ENCODE assay signal across 25 cellular contexts in genomic region chr13:23449386-23450162, GRCh38. TPM values are rescaled to one million over a fixed set of nuclear protein-coding genes. Genes with fewer than 3 reads are reported as not detected.
DNase-seq lines count a peak whose midpoint lies in the region; TF ChIP-seq lines count a peak whose summit lies in the region.
"Had no signal": no experiment of that assay in that cellular context is flagged by ENCODE, and none has a peak within 500 bp of the region (broad histone marks: within the 10 kb centered on the region; RNA-seq: fewer than 3 reads in every experiment).

No MANE protein-coding gene starts in this region.

- no peak overlapping the region for H3K23ac ChIP-seq in H9 (ENCODE audit: insufficient read length, low read depth, low read length)

- no peak for TF ChIP-seq CTCF in H9 (conservative IDR thresholded peaks at IDR 0.05)
- TF ChIP-seq CTCF in osteocyte (IDR thresholded peaks at IDR 0.05), result no peak

- no peak overlapping the region for H3K56ac ChIP-seq in H9 (ENCODE audit: insufficient read length, low read depth, low read length)

- H3K4me3 ChIP-seq in NT2/D1 (ENCODE audit: insufficient read length, low read depth) (no peak overlapping the region), iPS-18a (ENCODE audit: low read length) (peak overlapping the region; percentile 22)
- H3K4me3 ChIP-seq: adrenal gland, breast epithelium, esophagus squamous epithelium, SK-N-MC had no signal

- H3K27me3 ChIP-seq in H9 (ENCODE audit: insufficient read depth, low read length), result no peaks in the 10 kb centered on the region
- no peaks in the 10 kb centered on the region for H3K27me3 ChIP-seq in NT2/D1 (ENCODE audit: insufficient read depth, insufficient read length)
- no peaks in the 10 kb centered on the region for H3K27me3 ChIP-seq in iPS-18a (ENCODE audit: control insufficient read depth, insufficient read depth, low read length)
- H3K27me3 ChIP-seq: adrenal gland, breast epithelium, esophagus squamous epithelium had no signal

- H3K36me3 ChIP-seq in NT2/D1 (ENCODE audit: insufficient read depth, insufficient read length, low read length), result no peaks in the 10 kb centered on the region
- H3K36me3 ChIP-seq in iPS-18a (ENCODE audit: control insufficient read depth, low read depth, low read length), result no peaks in the 10 kb centered on the region
- H3K36me3 ChIP-seq: adrenal gland, breast epithelium, esophagus squamous epithelium had no signal

- DNase-seq in H9 (no peak), NT2/D1 (ENCODE audit: low read depth, low spot score) (peak; percentile 82), osteocyte (ENCODE audit: extremely low spot score, unreplicated experiment) (peak; percentile 21), cortex of kidney (lab: John Stamatoyannopoulos, UW) (no peak), NCI-H2171 treated with DMSO at 0.1 percent for 48 hours (lab: John Stamatoyannopoulos, UW) (no peak)
- no peak for DNase-seq in activated effector memory CD4-positive, alpha-beta T cell treated with anti-CD3 and anti-CD28 coated beads, Interleukin-2, amount 50 U/mL, for 16 hours
- no peak for DNase-seq in activated effector memory CD4-positive, alpha-beta T cell treated with Interleukin-2 at 50 U/mL for 16 hours
- DNase-seq: activated CD4-positive, alpha-beta T cell treated with anti-CD3 and anti-CD28 coated beads for 36 hours; activated naive CD4-positive, alpha-beta T cell; activated T-cell treated with anti-CD3 and anti-CD28 coated beads, Interleukin-2, amount 50 U/mL, for 24 hours; adrenal gland; Calu3; esophagus squamous epithelium; hippocampal formation; left cardiac atrium; NCI-H2081; right cardiac atrium; stimulated activated naive CD8-positive, alpha-beta T cell treated with anti-CD3 and anti-CD28 coated beads, Interleukin-15, Interleukin-2, amounts not matched to agents 100 U/mL and 50 U/mL, for 24 hours had no signal

- H3K23me2 ChIP-seq in H9 (ENCODE audit: insufficient read length, low read depth, low read length, poor library complexity, severe bottlenecking), result peaks cover 3% of the 10 kb centered on the region

- H3K79me2 ChIP-seq in H9 (ENCODE audit: insufficient read depth, low read length), result no peaks in the 10 kb centered on the region

- no peak overlapping the region for H3K4ac ChIP-seq in H9 (ENCODE audit: low read depth, low read length)

- no peak overlapping the region for H2AK5ac ChIP-seq in H9 (ENCODE audit: insufficient read length, low read length)

- no peak overlapping the region for H2BK12ac ChIP-seq in H9 (ENCODE audit: insufficient read length, low read depth, low read length)

- H4K8ac ChIP-seq in H9 (replicated peaks; ENCODE audit: insufficient read length, low read depth, low read length), result no peak overlapping the region

- H2BK15ac ChIP-seq in H9 (ENCODE audit: low read depth, low read length), result no peak overlapping the region

- WGBS in H9 (ENCODE audit: extremely low coverage, insufficient read length, low lambda C conversion rate), result no CpG with 5 or more reads among the region's 5 CpGs

- H3K9me3 ChIP-seq in H9 (ENCODE audit: control insufficient read depth, low read depth, low read length) (no peaks in the 10 kb centered on the region), NT2/D1 (ENCODE audit: insufficient read depth, low read length) (peaks cover 11% of the 10 kb centered on the region), iPS-18a (ENCODE audit: control insufficient read depth, low read depth, low read length) (no peaks in the 10 kb centered on the region)
- H3K9me3 ChIP-seq: adrenal gland, breast epithelium, esophagus squamous epithelium had no signal

- H4K5ac ChIP-seq in H9 (ENCODE audit: insufficient read length, low read depth, low read length), result no peak overlapping the region

- peak overlapping the region; percentile 69 for H2BK120ac ChIP-seq in H9 (ENCODE audit: low read depth, low read length, poor library complexity, severe bottlenecking)

- peak overlapping the region; percentile 88 for H3K27ac ChIP-seq in H9 (ENCODE audit: insufficient read length, low read depth, low read length)
- H3K27ac ChIP-seq in iPS-18a (ENCODE audit: low read length), result peak overlapping the region; percentile 78
- H3K27ac ChIP-seq: adrenal gland, breast epithelium, esophagus squamous epithelium, HL-60, SK-N-MC had no signal

- H4K91ac ChIP-seq in H9 (ENCODE audit: insufficient read length, low read depth, low read length), result no peak overlapping the region

- H3K9ac ChIP-seq in H9 (ENCODE audit: extremely low read depth, insufficient read length, low read length) (no peak overlapping the region), NT2/D1 (ENCODE audit: insufficient read length, low read depth) (peak overlapping the region; percentile 42), iPS-18a (ENCODE audit: low read length) (peak overlapping the region; percentile 65)

- H3K4me3 Mint-ChIP-seq in H9, result peak overlapping the region; percentile 14 to 24; a peak in 2 of 5 replicates
- no peak overlapping the region for H3K4me3 Mint-ChIP-seq in osteocyte (ENCODE audit: unreplicated experiment)
- H3K4me3 Mint-ChIP-seq: activated CD4-positive, alpha-beta T cell treated with anti-CD3 and anti-CD28 coated beads for 36 hours; activated T-cell treated with anti-CD3 and anti-CD28 coated beads, Interleukin-2, amount 50 U/mL, for 24 hours; CD14-positive monocyte; IgD-negative memory B cell; T-helper 1 cell treated with Interleukin-12 subunit alpha and Interleukin-12 subunit beta and Interleukin-4 antibody, amounts not matched to agents 30 μg/mL and 1 μg/mL, for 36 hours had no signal

- no peak overlapping the region for H2BK5ac ChIP-seq in H9 (ENCODE audit: insufficient read length, low read length)

- no peak overlapping the region for H3K14ac ChIP-seq in H9 (ENCODE audit: insufficient read depth, low read length)

- H3K4me1 ChIP-seq in H9 (ENCODE audit: insufficient read depth, low read length), result peaks cover 6% of the 10 kb centered on the region; the same call in 1 of the 2 replicates
- peaks cover 6% of the 10 kb centered on the region for H3K4me1 ChIP-seq in NT2/D1 (ENCODE audit: insufficient read depth, insufficient read length)
- H3K4me1 ChIP-seq in iPS-18a (ENCODE audit: control insufficient read depth, low read depth, low read length), result peaks cover 29% of the 10 kb centered on the region
- H3K4me1 ChIP-seq: adrenal gland, breast epithelium had no signal

- H3K18ac ChIP-seq in H9 (ENCODE audit: insufficient read length, low read depth, low read length), result no peak overlapping the region

- peaks cover 2 to 5% (median 4%) of the 10 kb centered on the region in 3 experiments; a peak in 4 of 7 replicates for H3K36me3 Mint-ChIP-seq in H9 (ENCODE audit: insufficient read depth in 1 of 3, low read depth in 3 of 3)
- no peaks in the 10 kb centered on the region for H3K36me3 Mint-ChIP-seq in osteocyte (ENCODE audit: unreplicated experiment)
- H3K36me3 Mint-ChIP-seq: CD14-positive monocyte, IgD-negative memory B cell had no signal

- H3K9me3 Mint-ChIP-seq in H9 (peaks cover 5 to 7% of the 10 kb centered on the region in 2 experiments), osteocyte (ENCODE audit: unreplicated experiment) (no peaks in the 10 kb centered on the region)
- H3K9me3 Mint-ChIP-seq: activated T-cell treated with anti-CD3 and anti-CD28 coated beads, Interleukin-2, amount 50 U/mL, for 24 hours; IgD-negative memory B cell; T-helper 1 cell treated with Interleukin-12 subunit alpha and Interleukin-12 subunit beta and Interleukin-4 antibody, amounts not matched to agents 30 μg/mL and 1 μg/mL, for 36 hours had no signal

- H3K27me3 Mint-ChIP-seq in H9 (ENCODE audit: low read depth), result peaks cover 1% of the 10 kb centered on the region; the same call in 1 of the 2 replicates
- H3K27me3 Mint-ChIP-seq in osteocyte (ENCODE audit: unreplicated experiment), result peaks cover 3% of the 10 kb centered on the region
- H3K27me3 Mint-ChIP-seq: activated T-cell treated with anti-CD3 and anti-CD28 coated beads, Interleukin-2, amount 50 U/mL, for 24 hours had no signal

- no peaks in the 10 kb centered on the region for H4K20me1 ChIP-seq in H9 (ENCODE audit: control insufficient read depth, insufficient read depth, insufficient read length)

- H2BK20ac ChIP-seq in H9 (ENCODE audit: low read depth, low read length, poor library complexity, severe bottlenecking), result no peak overlapping the region

- peak overlapping the region; percentile 54 to 94 (median 92) for H3K27ac Mint-ChIP-seq in H9
- H3K27ac Mint-ChIP-seq in osteocyte (ENCODE audit: unreplicated experiment), result no peak overlapping the region
- H3K27ac Mint-ChIP-seq: activated CD4-positive, alpha-beta T cell treated with anti-CD3 and anti-CD28 coated beads for 36 hours; activated T-cell treated with anti-CD3 and anti-CD28 coated beads, Interleukin-2, amount 50 U/mL, for 24 hours; IgD-negative memory B cell; T-helper 1 cell treated with Interleukin-12 subunit alpha and Interleukin-12 subunit beta and Interleukin-4 antibody, amounts not matched to agents 30 μg/mL and 1 μg/mL, for 36 hours had no signal

- H3K4me1 Mint-ChIP-seq in H9, result peaks cover 34 to 42% of the 10 kb centered on the region in 2 experiments
- peaks cover 19% of the 10 kb centered on the region for H3K4me1 Mint-ChIP-seq in osteocyte (ENCODE audit: unreplicated experiment)

- H2AFZ ChIP-seq in H9 (ENCODE audit: low read length), result peak overlapping the region; percentile 23

- H3K4me2 ChIP-seq in H9 (ENCODE audit: insufficient read depth, insufficient read length, low read length), result peak overlapping the region; percentile 11

- no peaks in the 10 kb centered on the region for H3K79me1 ChIP-seq in H9 (ENCODE audit: insufficient read depth, low read depth, low read length, poor library complexity, severe bottlenecking)

- no peak overlapping the region for H3T11ph ChIP-seq in H9 (ENCODE audit: low read length)

RNA-seq across cellular contexts. Expression of gene SACS, which starts 16.1 kb away (rescaled TPM):
- total RNA-seq in H9 (2021), result 47.8 and 53.0 TPM in 2 replicates
- 32.1 and 33.6 TPM in 2 replicates for total RNA-seq in osteocyte

Comparison
In these comparisons a context has a peak if more than half of its experiments do, and no peak if none do; other contexts are left out.
1. DNase-seq: peak in NT2/D1 (single experiment) and osteocyte (single experiment); none in H9 (single experiment), cortex of kidney (single experiment), activated effector memory CD4-positive, alpha-beta T cell treated with anti-CD3 and anti-CD28 coated beads, Interleukin-2, amount 50 U/mL, for 16 hours (single experiment), activated effector memory CD4-positive, alpha-beta T cell treated with Interleukin-2 at 50 U/mL for 16 hours (single experiment) and NCI-H2171 treated with DMSO at 0.1 percent for 48 hours (single experiment).